In the genomic region with DNA sequence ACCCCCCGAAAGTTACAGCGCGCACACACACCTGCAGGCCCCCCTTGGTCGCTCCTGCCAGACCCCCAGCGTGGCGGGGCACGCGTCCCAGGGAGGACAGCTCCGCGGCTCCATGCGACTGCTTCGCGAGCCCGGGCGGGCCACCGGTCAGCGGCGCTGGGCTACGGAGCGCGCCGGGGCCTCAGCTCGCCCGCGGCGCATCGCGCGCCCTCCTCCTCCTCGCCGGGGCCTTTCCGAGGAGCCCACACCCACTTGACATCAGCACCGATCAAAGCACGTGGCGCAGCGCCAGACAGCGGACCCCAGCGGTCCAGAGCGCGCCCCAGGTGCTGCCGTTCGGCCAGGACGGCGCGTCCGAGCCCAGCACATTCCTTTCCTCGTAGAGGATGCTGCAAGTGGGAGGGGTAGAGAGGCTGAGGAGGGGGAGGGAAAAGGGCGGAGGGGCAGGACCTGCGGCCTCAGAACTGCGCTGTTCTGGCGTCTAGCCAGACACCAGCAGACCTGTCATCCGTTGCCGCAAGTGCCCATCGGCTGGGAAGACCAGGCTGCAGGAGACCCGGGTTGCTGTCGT, we compare ENCODE assay signal across 1 cellular context.
TF ChIP-seq lines count a peak whose summit lies in the region.

No MANE protein-coding gene starts in this region.

TF ChIP-seq in HEK293, 187 proteins besides CTCF, POLR2A, EP300 and RAD21 (continued from another document and continues in another):
- TF ChIP-seq, protein P1, sequence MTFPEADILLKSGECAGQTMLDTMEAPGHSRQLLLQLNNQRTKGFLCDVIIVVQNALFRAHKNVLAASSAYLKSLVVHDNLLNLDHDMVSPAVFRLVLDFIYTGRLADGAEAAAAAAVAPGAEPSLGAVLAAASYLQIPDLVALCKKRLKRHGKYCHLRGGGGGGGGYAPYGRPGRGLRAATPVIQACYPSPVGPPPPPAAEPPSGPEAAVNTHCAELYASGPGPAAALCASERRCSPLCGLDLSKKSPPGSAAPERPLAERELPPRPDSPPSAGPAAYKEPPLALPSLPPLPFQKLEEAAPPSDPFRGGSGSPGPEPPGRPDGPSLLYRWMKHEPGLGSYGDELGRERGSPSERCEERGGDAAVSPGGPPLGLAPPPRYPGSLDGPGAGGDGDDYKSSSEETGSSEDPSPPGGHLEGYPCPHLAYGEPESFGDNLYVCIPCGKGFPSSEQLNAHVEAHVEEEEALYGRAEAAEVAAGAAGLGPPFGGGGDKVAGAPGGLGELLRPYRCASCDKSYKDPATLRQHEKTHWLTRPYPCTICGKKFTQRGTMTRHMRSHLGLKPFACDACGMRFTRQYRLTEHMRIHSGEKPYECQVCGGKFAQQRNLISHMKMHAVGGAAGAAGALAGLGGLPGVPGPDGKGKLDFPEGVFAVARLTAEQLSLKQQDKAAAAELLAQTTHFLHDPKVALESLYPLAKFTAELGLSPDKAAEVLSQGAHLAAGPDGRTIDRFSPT (tag by site-specific recombination; IDR thresholded peaks at IDR 0.05), result no peak
- no peak for TF ChIP-seq ZNF571 (tag by site-specific recombination; IDR thresholded peaks at IDR 0.05)
- TF ChIP-seq ZNF354C (tag by site-specific recombination; IDR thresholded peaks at IDR 0.05; ENCODE audit: borderline replicate concordance, low read depth), result no peak
- no peak for TF ChIP-seq MEIS1 (CRISPR knock-in tag; IDR thresholded peaks at IDR 0.05; ENCODE audit: borderline replicate concordance)
- no peak for TF ChIP-seq ZNF560 (tag by site-specific recombination; IDR thresholded peaks at IDR 0.05; ENCODE audit: borderline replicate concordance)
- peak; percentile 86 for TF ChIP-seq ZNF600 (tag by site-specific recombination; IDR thresholded peaks at IDR 0.05)
- TF ChIP-seq ZNF169 (tag by site-specific recombination; IDR thresholded peaks at IDR 0.05), result no peak
- no peak for TF ChIP-seq KLF7 (tag by site-specific recombination; IDR thresholded peaks at IDR 0.05; ENCODE audit: borderline replicate concordance)
- TF ChIP-seq ZNF132 (tag by site-specific recombination; IDR thresholded peaks at IDR 0.05; ENCODE audit: borderline replicate concordance), result no peak
- TF ChIP-seq HOXC10 (CRISPR knock-in tag; IDR thresholded peaks at IDR 0.05), result 0 out of 2 replicates have a peak, but pooled peaks have one; percentile 23
- TF ChIP-seq ZNF175 (tag by site-specific recombination; IDR thresholded peaks at IDR 0.05), result no peak
- TF ChIP-seq ZNF133 (tag by site-specific recombination; IDR thresholded peaks at IDR 0.05), result no peak
- no peak for TF ChIP-seq ZSCAN16 (tag by site-specific recombination; IDR thresholded peaks at IDR 0.05)
- TF ChIP-seq ZNF214 (tag by site-specific recombination; IDR thresholded peaks at IDR 0.05; ENCODE audit: borderline replicate concordance), result no peak
- TF ChIP-seq GLI2 (tag by site-specific recombination; IDR thresholded peaks at IDR 0.05; ENCODE audit: borderline replicate concordance, low read depth), result no peak
- TF ChIP-seq ZSCAN23 (tag by site-specific recombination; IDR thresholded peaks at IDR 0.05), result no peak
- TF ChIP-seq ZNF555 (tag by site-specific recombination; conservative IDR thresholded peaks at IDR 0.05), result no peak
- no peak for TF ChIP-seq ZNF221 (tag by site-specific recombination; IDR thresholded peaks at IDR 0.05; ENCODE audit: borderline replicate concordance)
- no peak for TF ChIP-seq OVOL3 (tag by site-specific recombination; IDR thresholded peaks at IDR 0.05)
- TF ChIP-seq, protein P2, sequence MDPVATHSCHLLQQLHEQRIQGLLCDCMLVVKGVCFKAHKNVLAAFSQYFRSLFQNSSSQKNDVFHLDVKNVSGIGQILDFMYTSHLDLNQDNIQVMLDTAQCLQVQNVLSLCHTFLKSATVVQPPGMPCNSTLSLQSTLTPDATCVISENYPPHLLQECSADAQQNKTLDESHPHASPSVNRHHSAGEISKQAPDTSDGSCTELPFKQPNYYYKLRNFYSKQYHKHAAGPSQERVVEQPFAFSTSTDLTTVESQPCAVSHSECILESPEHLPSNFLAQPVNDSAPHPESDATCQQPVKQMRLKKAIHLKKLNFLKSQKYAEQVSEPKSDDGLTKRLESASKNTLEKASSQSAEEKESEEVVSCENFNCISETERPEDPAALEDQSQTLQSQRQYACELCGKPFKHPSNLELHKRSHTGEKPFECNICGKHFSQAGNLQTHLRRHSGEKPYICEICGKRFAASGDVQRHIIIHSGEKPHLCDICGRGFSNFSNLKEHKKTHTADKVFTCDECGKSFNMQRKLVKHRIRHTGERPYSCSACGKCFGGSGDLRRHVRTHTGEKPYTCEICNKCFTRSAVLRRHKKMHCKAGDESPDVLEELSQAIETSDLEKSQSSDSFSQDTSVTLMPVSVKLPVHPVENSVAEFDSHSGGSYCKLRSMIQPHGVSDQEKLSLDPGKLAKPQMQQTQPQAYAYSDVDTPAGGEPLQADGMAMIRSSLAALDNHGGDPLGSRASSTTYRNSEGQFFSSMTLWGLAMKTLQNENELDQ (tag by site-specific recombination; IDR thresholded peaks at IDR 0.05; ENCODE audit: low read depth), result no peak
- TF ChIP-seq, protein P3, sequence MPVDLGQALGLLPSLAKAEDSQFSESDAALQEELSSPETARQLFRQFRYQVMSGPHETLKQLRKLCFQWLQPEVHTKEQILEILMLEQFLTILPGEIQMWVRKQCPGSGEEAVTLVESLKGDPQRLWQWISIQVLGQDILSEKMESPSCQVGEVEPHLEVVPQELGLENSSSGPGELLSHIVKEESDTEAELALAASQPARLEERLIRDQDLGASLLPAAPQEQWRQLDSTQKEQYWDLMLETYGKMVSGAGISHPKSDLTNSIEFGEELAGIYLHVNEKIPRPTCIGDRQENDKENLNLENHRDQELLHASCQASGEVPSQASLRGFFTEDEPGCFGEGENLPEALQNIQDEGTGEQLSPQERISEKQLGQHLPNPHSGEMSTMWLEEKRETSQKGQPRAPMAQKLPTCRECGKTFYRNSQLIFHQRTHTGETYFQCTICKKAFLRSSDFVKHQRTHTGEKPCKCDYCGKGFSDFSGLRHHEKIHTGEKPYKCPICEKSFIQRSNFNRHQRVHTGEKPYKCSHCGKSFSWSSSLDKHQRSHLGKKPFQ (tag by site-specific recombination; IDR thresholded peaks at IDR 0.05), result no peak
- TF ChIP-seq ZIC2 (tag by site-specific recombination; IDR thresholded peaks at IDR 0.05), result peak; percentile 44; the same call in 1 of the 2 replicates
- no peak for TF ChIP-seq ZNF10 (tag by site-specific recombination; IDR thresholded peaks at IDR 0.05)
- no peak for TF ChIP-seq ZBTB1 (tag by site-specific recombination; IDR thresholded peaks at IDR 0.05)
- peak; percentile 68 for TF ChIP-seq ZNF341 (tag by site-specific recombination; IDR thresholded peaks at IDR 0.05; ENCODE audit: low read depth)
- no peak for TF ChIP-seq ZNF138 (tag by site-specific recombination; IDR thresholded peaks at IDR 0.05; ENCODE audit: borderline replicate concordance)
- no peak for TF ChIP-seq ZNF157 (tag by site-specific recombination; IDR thresholded peaks at IDR 0.05)
- no peak for TF ChIP-seq YY2 (tag by site-specific recombination; IDR thresholded peaks at IDR 0.05)
- TF ChIP-seq ZNF549 (tag by site-specific recombination; IDR thresholded peaks at IDR 0.05), result no peak
- no peak for TF ChIP-seq ZNF677 (tag by site-specific recombination; IDR thresholded peaks at IDR 0.05)
- TF ChIP-seq ZNF114 (tag by site-specific recombination; IDR thresholded peaks at IDR 0.05), result no peak
- TF ChIP-seq ZNF660 (tag by site-specific recombination; IDR thresholded peaks at IDR 0.05), result no peak
- TF ChIP-seq ZEB2 (tag by site-specific recombination; IDR thresholded peaks at IDR 0.05), result 0 out of 2 replicates have a peak, but pooled peaks have one; percentile 38
- TF ChIP-seq ZNF830 (tag by site-specific recombination; IDR thresholded peaks at IDR 0.05; ENCODE audit: low read depth), result no peak
- TF ChIP-seq, protein P4, sequence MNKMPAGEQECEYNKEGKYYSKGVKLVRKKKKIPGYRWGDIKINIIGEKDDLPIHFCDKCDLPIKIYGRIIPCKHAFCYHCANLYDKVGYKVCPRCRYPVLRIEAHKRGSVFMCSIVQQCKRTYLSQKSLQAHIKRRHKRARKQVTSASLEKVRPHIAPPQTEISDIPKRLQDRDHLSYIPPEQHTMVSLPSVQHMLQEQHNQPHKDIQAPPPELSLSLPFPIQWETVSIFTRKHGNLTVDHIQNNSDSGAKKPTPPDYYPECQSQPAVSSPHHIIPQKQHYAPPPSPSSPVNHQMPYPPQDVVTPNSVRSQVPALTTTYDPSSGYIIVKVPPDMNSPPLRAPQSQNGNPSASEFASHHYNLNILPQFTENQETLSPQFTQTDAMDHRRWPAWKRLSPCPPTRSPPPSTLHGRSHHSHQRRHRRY (tag by site-specific recombination; IDR thresholded peaks at IDR 0.05), result no peak
- no peak for TF ChIP-seq ZFP3 (tag by site-specific recombination; IDR thresholded peaks at IDR 0.05; ENCODE audit: low read depth)
- TF ChIP-seq GLI4 (tag by site-specific recombination; IDR thresholded peaks at IDR 0.05), result no peak
- no peak for TF ChIP-seq ZNF37A (tag by site-specific recombination; IDR thresholded peaks at IDR 0.05)
- TF ChIP-seq ZNF211 (tag by site-specific recombination; IDR thresholded peaks at IDR 0.05; ENCODE audit: low read depth), result no peak
- TF ChIP-seq ZNF521 (tag by site-specific recombination; IDR thresholded peaks at IDR 0.05), result no peak
- TF ChIP-seq, protein P5, sequence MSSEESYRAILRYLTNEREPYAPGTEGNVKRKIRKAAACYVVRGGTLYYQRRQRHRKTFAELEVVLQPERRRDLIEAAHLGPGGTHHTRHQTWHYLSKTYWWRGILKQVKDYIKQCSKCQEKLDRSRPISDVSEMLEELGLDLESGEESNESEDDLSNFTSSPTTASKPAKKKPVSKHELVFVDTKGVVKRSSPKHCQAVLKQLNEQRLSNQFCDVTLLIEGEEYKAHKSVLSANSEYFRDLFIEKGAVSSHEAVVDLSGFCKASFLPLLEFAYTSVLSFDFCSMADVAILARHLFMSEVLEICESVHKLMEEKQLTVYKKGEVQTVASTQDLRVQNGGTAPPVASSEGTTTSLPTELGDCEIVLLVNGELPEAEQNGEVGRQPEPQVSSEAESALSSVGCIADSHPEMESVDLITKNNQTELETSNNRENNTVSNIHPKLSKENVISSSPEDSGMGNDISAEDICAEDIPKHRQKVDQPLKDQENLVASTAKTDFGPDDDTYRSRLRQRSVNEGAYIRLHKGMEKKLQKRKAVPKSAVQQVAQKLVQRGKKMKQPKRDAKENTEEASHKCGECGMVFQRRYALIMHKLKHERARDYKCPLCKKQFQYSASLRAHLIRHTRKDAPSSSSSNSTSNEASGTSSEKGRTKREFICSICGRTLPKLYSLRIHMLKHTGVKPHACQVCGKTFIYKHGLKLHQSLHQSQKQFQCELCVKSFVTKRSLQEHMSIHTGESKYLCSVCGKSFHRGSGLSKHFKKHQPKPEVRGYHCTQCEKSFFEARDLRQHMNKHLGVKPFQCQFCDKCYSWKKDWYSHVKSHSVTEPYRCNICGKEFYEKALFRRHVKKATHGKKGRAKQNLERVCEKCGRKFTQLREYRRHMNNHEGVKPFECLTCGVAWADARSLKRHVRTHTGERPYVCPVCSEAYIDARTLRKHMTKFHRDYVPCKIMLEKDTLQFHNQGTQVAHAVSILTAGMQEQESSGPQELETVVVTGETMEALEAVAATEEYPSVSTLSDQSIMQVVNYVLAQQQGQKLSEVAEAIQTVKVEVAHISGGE (tag by site-specific recombination; conservative IDR thresholded peaks at IDR 0.05; ENCODE audit: low read depth), result no peak
- TF ChIP-seq, protein P6, sequence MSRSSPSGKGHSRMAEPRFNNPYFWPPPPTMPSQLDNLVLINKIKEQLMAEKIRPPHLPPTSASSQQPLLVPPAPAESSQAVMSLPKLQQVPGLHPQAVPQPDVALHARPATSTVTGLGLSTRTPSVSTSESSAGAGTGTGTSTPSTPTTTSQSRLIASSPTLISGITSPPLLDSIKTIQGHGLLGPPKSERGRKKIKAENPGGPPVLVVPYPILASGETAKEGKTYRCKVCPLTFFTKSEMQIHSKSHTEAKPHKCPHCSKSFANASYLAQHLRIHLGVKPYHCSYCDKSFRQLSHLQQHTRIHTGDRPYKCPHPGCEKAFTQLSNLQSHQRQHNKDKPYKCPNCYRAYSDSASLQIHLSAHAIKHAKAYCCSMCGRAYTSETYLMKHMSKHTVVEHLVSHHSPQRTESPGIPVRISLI (tag by site-specific recombination; IDR thresholded peaks at IDR 0.05), result no peak
- TF ChIP-seq ZNF121 (tag by site-specific recombination; IDR thresholded peaks at IDR 0.05), result no peak
- no peak for TF ChIP-seq ZNF174 (tag by site-specific recombination; IDR thresholded peaks at IDR 0.05)
- TF ChIP-seq, protein P7, sequence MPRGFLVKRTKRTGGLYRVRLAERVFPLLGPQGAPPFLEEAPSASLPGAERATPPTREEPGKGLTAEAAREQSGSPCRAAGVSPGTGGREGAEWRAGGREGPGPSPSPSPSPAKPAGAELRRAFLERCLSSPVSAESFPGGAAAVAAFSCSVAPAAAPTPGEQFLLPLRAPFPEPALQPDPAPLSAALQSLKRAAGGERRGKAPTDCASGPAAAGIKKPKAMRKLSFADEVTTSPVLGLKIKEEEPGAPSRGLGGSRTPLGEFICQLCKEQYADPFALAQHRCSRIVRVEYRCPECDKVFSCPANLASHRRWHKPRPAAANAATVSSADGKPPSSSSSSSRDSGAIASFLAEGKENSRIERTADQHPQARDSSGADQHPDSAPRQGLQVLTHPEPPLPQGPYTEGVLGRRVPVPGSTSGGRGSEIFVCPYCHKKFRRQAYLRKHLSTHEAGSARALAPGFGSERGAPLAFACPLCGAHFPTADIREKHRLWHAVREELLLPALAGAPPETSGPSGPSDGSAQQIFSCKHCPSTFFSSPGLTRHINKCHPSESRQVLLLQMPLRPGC (tag by site-specific recombination; IDR thresholded peaks at IDR 0.05), result no peak
- TF ChIP-seq, protein P8, sequence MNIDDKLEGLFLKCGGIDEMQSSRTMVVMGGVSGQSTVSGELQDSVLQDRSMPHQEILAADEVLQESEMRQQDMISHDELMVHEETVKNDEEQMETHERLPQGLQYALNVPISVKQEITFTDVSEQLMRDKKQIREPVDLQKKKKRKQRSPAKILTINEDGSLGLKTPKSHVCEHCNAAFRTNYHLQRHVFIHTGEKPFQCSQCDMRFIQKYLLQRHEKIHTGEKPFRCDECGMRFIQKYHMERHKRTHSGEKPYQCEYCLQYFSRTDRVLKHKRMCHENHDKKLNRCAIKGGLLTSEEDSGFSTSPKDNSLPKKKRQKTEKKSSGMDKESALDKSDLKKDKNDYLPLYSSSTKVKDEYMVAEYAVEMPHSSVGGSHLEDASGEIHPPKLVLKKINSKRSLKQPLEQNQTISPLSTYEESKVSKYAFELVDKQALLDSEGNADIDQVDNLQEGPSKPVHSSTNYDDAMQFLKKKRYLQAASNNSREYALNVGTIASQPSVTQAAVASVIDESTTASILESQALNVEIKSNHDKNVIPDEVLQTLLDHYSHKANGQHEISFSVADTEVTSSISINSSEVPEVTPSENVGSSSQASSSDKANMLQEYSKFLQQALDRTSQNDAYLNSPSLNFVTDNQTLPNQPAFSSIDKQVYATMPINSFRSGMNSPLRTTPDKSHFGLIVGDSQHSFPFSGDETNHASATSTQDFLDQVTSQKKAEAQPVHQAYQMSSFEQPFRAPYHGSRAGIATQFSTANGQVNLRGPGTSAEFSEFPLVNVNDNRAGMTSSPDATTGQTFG (tag by site-specific recombination; IDR thresholded peaks at IDR 0.05; ENCODE audit: borderline replicate concordance), result no peak
- TF ChIP-seq, protein P9, sequence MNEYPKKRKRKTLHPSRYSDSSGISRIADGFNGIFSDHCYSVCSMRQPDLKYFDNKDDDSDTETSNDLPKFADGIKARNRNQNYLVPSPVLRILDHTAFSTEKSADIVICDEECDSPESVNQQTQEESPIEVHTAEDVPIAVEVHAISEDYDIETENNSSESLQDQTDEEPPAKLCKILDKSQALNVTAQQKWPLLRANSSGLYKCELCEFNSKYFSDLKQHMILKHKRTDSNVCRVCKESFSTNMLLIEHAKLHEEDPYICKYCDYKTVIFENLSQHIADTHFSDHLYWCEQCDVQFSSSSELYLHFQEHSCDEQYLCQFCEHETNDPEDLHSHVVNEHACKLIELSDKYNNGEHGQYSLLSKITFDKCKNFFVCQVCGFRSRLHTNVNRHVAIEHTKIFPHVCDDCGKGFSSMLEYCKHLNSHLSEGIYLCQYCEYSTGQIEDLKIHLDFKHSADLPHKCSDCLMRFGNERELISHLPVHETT (tag by site-specific recombination; IDR thresholded peaks at IDR 0.05), result no peak
